In the genomic region with DNA sequence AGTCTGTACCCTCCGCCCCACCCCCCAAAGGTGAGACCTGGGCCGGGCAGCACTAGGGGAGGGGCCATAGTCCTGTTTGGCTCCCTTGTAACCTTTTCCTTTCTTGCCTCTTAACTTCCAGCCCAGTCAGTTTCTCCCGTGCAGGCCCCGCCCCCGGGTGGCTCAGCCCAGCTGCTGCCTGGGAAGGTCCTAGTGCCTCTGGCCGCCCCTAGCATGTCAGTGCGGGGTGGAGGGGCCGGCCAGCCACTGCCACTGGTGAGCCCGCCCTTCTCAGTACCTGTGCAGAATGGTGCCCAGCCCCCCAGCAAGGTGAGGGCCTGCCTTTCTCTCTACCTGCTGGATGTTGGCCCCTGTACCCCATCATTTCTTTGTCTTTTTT, we compare ENCODE assay signal across 1 cellular context.
TF ChIP-seq lines count a peak whose summit lies in the region.

No MANE protein-coding gene starts in this region.

TF ChIP-seq in IMR-90, 13 proteins besides CTCF, POLR2A, EP300 and RAD21:
- TF ChIP-seq ELK1 (IDR thresholded peaks at IDR 0.05; ENCODE audit: borderline replicate concordance, low read depth, low read length): no peak
- TF ChIP-seq MAZ (IDR thresholded peaks at IDR 0.05; ENCODE audit: borderline replicate concordance, low read depth, low read length): no peak
